In genomic region chr21:9767592-9768375, GRCh38 we compare ENCODE assay signal across 20 cellular contexts.
DNase-seq lines count a peak whose midpoint lies in the region; ATAC-seq and TF ChIP-seq lines count a peak whose summit lies in the region.
"Had no signal": no experiment of that assay in that cellular context is flagged by ENCODE, and none has a peak within 500 bp of the region (broad histone marks: within the 10 kb centered on the region; RNA-seq: fewer than 3 reads in every experiment).

No MANE protein-coding gene starts in this region.

- H3K27ac Mint-ChIP-seq in activated T-helper 17 cell treated with anti-CD3 and anti-CD28 coated beads, Interleukin-2, amount 50 U/mL, for 72 hours: no peak overlapping the region
- no peak overlapping the region for H3K27ac Mint-ChIP-seq in neural progenitor cell
- H3K27ac Mint-ChIP-seq: activated CD4-positive, alpha-beta T cell treated with anti-CD3 and anti-CD28 coated beads for 36 hours; immature natural killer cell had no signal

- no peaks in the 10 kb centered on the region for H3K4me1 Mint-ChIP-seq in activated T-helper 17 cell treated with anti-CD3 and anti-CD28 coated beads, Interleukin-2, amount 50 U/mL, for 72 hours
- H3K4me1 Mint-ChIP-seq in neural progenitor cell: no peaks in the 10 kb centered on the region
- H3K4me1 Mint-ChIP-seq: activated CD4-positive, alpha-beta T cell treated with anti-CD3 and anti-CD28 coated beads for 36 hours; immature natural killer cell had no signal

- H2BK15ac ChIP-seq in IMR-90 (ENCODE audit: low read depth, low read length): no peak overlapping the region

- no peak for TF ChIP-seq POLR2A in IMR-90 (IDR thresholded peaks at IDR 0.05; ENCODE audit: low read depth, low read length)

- no peaks in the 10 kb centered on the region for H3F3A ChIP-seq in neural progenitor cell (ENCODE audit: low read depth)

- POLR2A ChIA-PET in IMR-90 (lab: Charles Lee; ENCODE audit: unreplicated experiment): no interaction called here
- POLR2A ChIA-PET in GM10248 (lab: Yijun Ruan, JAX): no interaction called here

- H3K56ac ChIP-seq in IMR-90 (ENCODE audit: extremely low read depth, insufficient read depth, low read length): no peak overlapping the region

- H4K91ac ChIP-seq in IMR-90 (ENCODE audit: insufficient read depth, low read depth, low read length) (no peak overlapping the region), trophoblast cell (ENCODE audit: low read depth, low read length) (no peak overlapping the region)

- no peaks in the 10 kb centered on the region for H4K20me1 ChIP-seq in IMR-90 (ENCODE audit: insufficient read depth, low read length)
- H4K20me1 ChIP-seq in neural progenitor cell (ENCODE audit: low read depth): no peaks in the 10 kb centered on the region

- H3K14ac ChIP-seq in IMR-90 (replicated peaks; ENCODE audit: low read depth, low read length) (no peak overlapping the region), trophoblast cell (ENCODE audit: low read length) (no peak overlapping the region)

- no peaks in the 10 kb centered on the region for H3K36me3 Mint-ChIP-seq in activated T-helper 17 cell treated with anti-CD3 and anti-CD28 coated beads, Interleukin-2, amount 50 U/mL, for 72 hours (ENCODE audit: low read depth)
- H3K36me3 Mint-ChIP-seq in neural progenitor cell: no peaks in the 10 kb centered on the region
- H3K36me3 Mint-ChIP-seq: immature natural killer cell had no signal

- no peak overlapping the region for H4K12ac ChIP-seq in trophoblast cell (ENCODE audit: low read depth, low read length)

- H3K4me3 ChIP-seq in IMR-90 (ENCODE audit: insufficient read depth, low read depth, low read length): no peak overlapping the region
- peak overlapping the region; percentile 11 for H3K4me3 ChIP-seq in trophoblast cell (ENCODE audit: low read depth, low read length)
- H3K4me3 ChIP-seq in neural progenitor cell: no peak overlapping the region
- H3K4me3 ChIP-seq: esophagus squamous epithelium, thoracic aorta had no signal

- no peak overlapping the region for H4K5ac ChIP-seq in IMR-90 (ENCODE audit: low read depth, low read length)

- H3K4ac ChIP-seq in IMR-90 (ENCODE audit: low read depth, low read length): no peak overlapping the region
- no peak overlapping the region for H3K4ac ChIP-seq in trophoblast cell (ENCODE audit: low read depth, low read length)

- in situ Hi-C loops in IMR-90 (cut with MboI; ENCODE audit: low sequenced_read_pairs) (no loop called here), ACHN (cut with HindIII; ENCODE audit: low pct_ligation_motif_present, low pct_unique_long_range_greater_than_20kb, low sequenced_read_pairs) (no loop called here)

- BruUV-seq in IMR-90 (replicated peaks; lab: Mats Ljungman, UMichigan): no TSS peak

- 64% methylated on average over 42 of the region's 44 CpGs; no CpG with 5 or more reads in 1 of the 2 experiments for WGBS in IMR-90 (ENCODE audit: extremely low coverage in 2 of 2, insufficient read length in 1 of 2), 2 experiments
- WGBS in trophoblast cell (ENCODE audit: extremely low coverage, insufficient coverage, insufficient read length): no CpG with 5 or more reads among the region's 44 CpGs

- no peak overlapping the region for H4K8ac ChIP-seq in IMR-90 (ENCODE audit: low read depth in 2 of 2, low read length in 2 of 2)
- H4K8ac ChIP-seq in trophoblast cell (ENCODE audit: low read depth, low read length): no peak overlapping the region

- H3K9me3 Mint-ChIP-seq in activated T-helper 17 cell treated with anti-CD3 and anti-CD28 coated beads, Interleukin-2, amount 50 U/mL, for 72 hours: no peaks in the 10 kb centered on the region
- no peaks in the 10 kb centered on the region for H3K9me3 Mint-ChIP-seq in neural progenitor cell

- H2BK5ac ChIP-seq in IMR-90 (ENCODE audit: low read depth, low read length, poor library complexity, severe bottlenecking): no peak overlapping the region
- H2BK5ac ChIP-seq in trophoblast cell (ENCODE audit: low read depth, low read length, poor library complexity): no peak overlapping the region

- ATAC-seq in IMR-90 (ENCODE audit: low read depth): no peak
- ATAC-seq in activated T-helper 17 cell treated with anti-CD3 and anti-CD28 coated beads, Interleukin-2, amount 50 U/mL, for 72 hours (replicated peaks): peak; percentile 22
- ATAC-seq: activated CD4-positive, alpha-beta T cell treated with anti-CD3 and anti-CD28 coated beads for 36 hours; stimulated activated naive CD8-positive, alpha-beta T cell treated with anti-CD3 and anti-CD28 coated beads, Interleukin-15, Interleukin-2, amounts not matched to agents 100 U/mL and 50 U/mL, for 24 hours had no signal

- TF ChIP-seq CTCF in IMR-90 (conservative IDR thresholded peaks at IDR 0.05; ENCODE audit: low read depth, low read length) (no peak), neural progenitor cell (IDR thresholded peaks at IDR 0.05) (no peak), GM10248 (IDR thresholded peaks at IDR 0.05; ENCODE audit: control extremely low read depth, extremely low read depth, low read depth, missing control alignments) (no peak)

- H3K27me3 ChIP-seq in IMR-90 (ENCODE audit: control insufficient read depth, insufficient read depth, low read length) (no peaks in the 10 kb centered on the region), trophoblast cell (ENCODE audit: insufficient read depth, low read length) (no peaks in the 10 kb centered on the region), neural progenitor cell (no peaks in the 10 kb centered on the region)
- H3K27me3 ChIP-seq: esophagus squamous epithelium had no signal

- DNase-seq in A172 (ENCODE audit: low spot score) (peak; percentile 76), IMR-90 (no peak), trophoblast cell (no peak), neural progenitor cell (ENCODE audit: low spot score) (no peak), GM10248 (ENCODE audit: extremely low spot score) (no peak), ACHN (no peak)
- DNase-seq: activated CD4-positive, alpha-beta T cell treated with anti-CD3 and anti-CD28 coated beads for 36 hours; activated gamma-delta T cell treated with Interleukin-2 at 50 U/mL for 16 hours; central memory CD4-positive, alpha-beta T cell; dermis blood vessel endothelial cell; esophagus squamous epithelium; foreskin melanocyte; immature natural killer cell; mesenchymal stem cell; NCI-H1436 treated with DMSO at 0.1 percent for 48 hours; NCI-H524; occipital lobe; stimulated activated naive CD8-positive, alpha-beta T cell treated with anti-CD3 and anti-CD28 coated beads, Interleukin-15, Interleukin-2, amounts not matched to agents 100 U/mL and 50 U/mL, for 24 hours had no signal

- no peak overlapping the region for H2AK9ac ChIP-seq in IMR-90 (replicated peaks; ENCODE audit: low read depth, low read length, poor library complexity)

- H3K4me1 ChIP-seq in IMR-90 (ENCODE audit: control insufficient read depth, insufficient read depth, low read length): no peaks in the 10 kb centered on the region
- no peaks in the 10 kb centered on the region for H3K4me1 ChIP-seq in trophoblast cell (ENCODE audit: control insufficient read depth in 1 of 2, insufficient read depth in 2 of 2, low read length in 2 of 2)
- H3K4me1 ChIP-seq in neural progenitor cell: no peaks in the 10 kb centered on the region
- H3K4me1 ChIP-seq: esophagus squamous epithelium had no signal

- CTCF ChIA-PET in IMR-90 (lab: Yijun Ruan, JAX): no interaction called here
- CTCF ChIA-PET in GM10248 (lab: Yijun Ruan, JAX): interaction anchor here (0.8 kb wide), 1 partner anchor 30 kb away, joined by 3 read pairs; no protein-coding TSS in a partner anchor

- no peaks in the 10 kb centered on the region for H3K79me1 ChIP-seq in IMR-90 (ENCODE audit: low read depth in 1 of 2, low read length in 2 of 2)
- H3K79me1 ChIP-seq in trophoblast cell (ENCODE audit: low read length): no peaks in the 10 kb centered on the region

- no peaks in the 10 kb centered on the region for H3K9me1 ChIP-seq in IMR-90 (ENCODE audit: insufficient read depth, low read length)

- no peak overlapping the region for H2BK12ac ChIP-seq in trophoblast cell (ENCODE audit: low read length)

- H2AK5ac ChIP-seq in IMR-90 (ENCODE audit: low read depth, low read length) (no peak overlapping the region), trophoblast cell (ENCODE audit: low read length) (no peak overlapping the region)

- dilution Hi-C loops in IMR-90 (cut with HindIII; ENCODE audit: low sequenced_read_pairs, unreplicated experiment): no loop called here

- TF ChIP-seq RAD21 in IMR-90 (IDR thresholded peaks at IDR 0.05; ENCODE audit: low read length): no peak

- H3K27me3 Mint-ChIP-seq in activated T-helper 17 cell treated with anti-CD3 and anti-CD28 coated beads, Interleukin-2, amount 50 U/mL, for 72 hours: no peaks in the 10 kb centered on the region
- peaks cover 2% of the 10 kb centered on the region for H3K27me3 Mint-ChIP-seq in neural progenitor cell (ENCODE audit: insufficient read depth, low read depth)
- H3K27me3 Mint-ChIP-seq: activated CD4-positive, alpha-beta T cell treated with anti-CD3 and anti-CD28 coated beads for 36 hours had no signal

- H3K9ac ChIP-seq in IMR-90 (ENCODE audit: low read depth, low read length) (no peak overlapping the region), trophoblast cell (ENCODE audit: low read length) (no peak overlapping the region), neural progenitor cell (no peak overlapping the region)

- intact Hi-C loops in IMR-90 (cut with micrococcal nuclease): no loop called here

- H3K18ac ChIP-seq in IMR-90 (ENCODE audit: low read depth, low read length): no peak overlapping the region
- H3K18ac ChIP-seq in trophoblast cell (ENCODE audit: low read length): no peak overlapping the region

- H3K4me3 Mint-ChIP-seq in activated T-helper 17 cell treated with anti-CD3 and anti-CD28 coated beads, Interleukin-2, amount 50 U/mL, for 72 hours: no peak overlapping the region
- no peak overlapping the region for H3K4me3 Mint-ChIP-seq in neural progenitor cell
- H3K4me3 Mint-ChIP-seq: activated CD4-positive, alpha-beta T cell treated with anti-CD3 and anti-CD28 coated beads for 36 hours; immature natural killer cell had no signal

- H2AFZ ChIP-seq in IMR-90 (replicated peaks; ENCODE audit: low read length, poor library complexity) (peak overlapping the region; percentile 66), trophoblast cell (ENCODE audit: insufficient read depth, low read length, poor library complexity) (no peak overlapping the region), neural progenitor cell (replicated peaks) (no peak overlapping the region)

- H3K4me2 ChIP-seq in IMR-90 (ENCODE audit: low read depth, low read length) (no peak overlapping the region), trophoblast cell (ENCODE audit: low read length) (no peak overlapping the region), neural progenitor cell (no peak overlapping the region)

- H3K9me3 ChIP-seq in IMR-90 (ENCODE audit: control insufficient read depth, insufficient read depth, low read length) (peaks cover 51% of the 10 kb centered on the region), trophoblast cell (ENCODE audit: insufficient read depth, low read depth, low read length) (peaks cover 42% of the 10 kb centered on the region), neural progenitor cell (ENCODE audit: low read depth) (peaks cover 83% of the 10 kb centered on the region)
- H3K9me3 ChIP-seq: thoracic aorta had no signal

- no peak overlapping the region for H2BK20ac ChIP-seq in IMR-90 (ENCODE audit: low read depth, low read length)

- H3K27ac ChIP-seq in IMR-90 (ENCODE audit: insufficient read depth, low read length): no peak overlapping the region
- H3K27ac ChIP-seq in trophoblast cell (ENCODE audit: low read depth, low read length): no peak overlapping the region
- no peak overlapping the region for H3K27ac ChIP-seq in neural progenitor cell
- H3K27ac ChIP-seq: esophagus squamous epithelium, thoracic aorta had no signal

- H3K23ac ChIP-seq in IMR-90 (ENCODE audit: low read depth, low read length) (no peak overlapping the region), trophoblast cell (ENCODE audit: low read length) (no peak overlapping the region)

- H2BK120ac ChIP-seq in IMR-90 (ENCODE audit: low read depth, low read length) (no peak overlapping the region), trophoblast cell (ENCODE audit: insufficient read depth, low read length, poor library complexity) (no peak overlapping the region)

- H3K79me2 ChIP-seq in trophoblast cell (ENCODE audit: control insufficient read depth, insufficient read depth, low read length, poor library complexity) (no peaks in the 10 kb centered on the region), neural progenitor cell (ENCODE audit: low read depth) (no peaks in the 10 kb centered on the region)

- no peaks in the 10 kb centered on the region for H3K36me3 ChIP-seq in IMR-90 (ENCODE audit: control insufficient read depth, insufficient read depth, low read length)
- no peaks in the 10 kb centered on the region for H3K36me3 ChIP-seq in trophoblast cell (ENCODE audit: control insufficient read depth in 1 of 2, insufficient read depth in 2 of 2, low read length in 2 of 2)
- H3K36me3 ChIP-seq in neural progenitor cell: no peaks in the 10 kb centered on the region
- H3K36me3 ChIP-seq: esophagus squamous epithelium, thoracic aorta had no signal
